9 cellular contexts compared by ENCODE assay signal in the genomic region with DNA sequence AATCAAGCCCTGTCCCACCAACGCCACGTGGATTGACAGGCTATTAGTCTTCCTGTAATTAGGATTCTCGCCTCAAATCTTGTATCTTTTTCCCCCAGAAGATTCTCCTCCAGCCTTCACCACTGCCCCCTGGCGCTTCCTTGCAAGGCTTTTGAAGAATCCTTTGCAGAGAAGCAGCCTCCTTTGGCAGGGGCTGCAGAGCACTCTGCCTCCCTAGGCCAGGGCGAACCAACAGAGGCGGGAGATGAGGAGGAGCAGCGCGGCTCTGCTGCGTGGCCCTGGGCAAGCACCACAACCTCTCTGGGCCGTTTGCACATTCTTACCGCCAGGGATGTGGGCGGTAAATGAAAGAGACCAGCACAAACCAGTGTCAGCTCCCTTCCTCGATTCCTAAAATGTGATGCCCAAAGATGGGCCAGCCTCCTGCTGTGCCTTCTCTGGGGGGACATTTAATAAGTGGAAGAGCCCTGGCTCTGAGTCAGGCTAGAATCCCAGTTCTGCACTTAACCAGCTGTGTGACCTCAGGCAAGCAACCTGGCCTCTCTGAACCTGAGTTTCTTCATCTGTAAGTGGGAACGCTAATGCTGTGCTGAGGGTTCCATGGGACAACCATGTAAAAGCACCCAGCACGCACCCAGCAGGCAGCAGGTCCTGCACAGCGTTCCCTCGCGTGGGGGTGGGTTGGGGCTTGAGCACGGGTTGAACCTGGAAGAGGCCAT.
A peak's percentile ranks its signal among the peaks of the same experiment; 100 is the strongest.
DNase-seq lines count a peak whose midpoint lies in the region; ATAC-seq and TF ChIP-seq lines count a peak whose summit lies in the region.
"Had no signal": no experiment of that assay in that cellular context is flagged by ENCODE, and none has a peak within 500 bp of the region (broad histone marks: within the 10 kb centered on the region; RNA-seq: fewer than 3 reads in every experiment).

No MANE protein-coding gene starts in this region.

- no peak for TF ChIP-seq POLR2A in heart left ventricle (IDR thresholded peaks at IDR 0.05)

- DNase-seq in heart left ventricle (no peak), left ventricle myocardium superior (no peak), astrocyte of the cerebellum (ENCODE audit: low read depth) (no peak), medulla oblongata (ENCODE audit: extremely low spot score) (peak; percentile 21), upper lobe of right lung (peak; percentile 58), T-helper 9 cell (no peak), NOMO-1 treated with dmso at 0.1 percent for 144 hours (lab: John Stamatoyannopoulos, UW; ENCODE audit: unreplicated experiment) (no peak)
- DNase-seq: NCI-H2081 treated with DMSO at 0.1 percent for 48 hours had no signal

- 44 to 54% (median 51%) methylated on average over 12 to 19 of the region's 19 CpGs for WGBS in heart left ventricle, 4 donors

- H3K36me3 ChIP-seq in heart left ventricle: no peaks in the 10 kb centered on the region
- H3K36me3 ChIP-seq in upper lobe of right lung: no peaks in the 10 kb centered on the region

- H3K9me3 ChIP-seq in heart left ventricle (no peaks in the 10 kb centered on the region), upper lobe of right lung (no peaks in the 10 kb centered on the region)

- H3K27me3 ChIP-seq in heart left ventricle (no peaks in the 10 kb centered on the region), upper lobe of right lung (no peaks in the 10 kb centered on the region)

- intact Hi-C loops in heart left ventricle (cut with DNase I) (loop anchor here in 9 of 10 donors (2.0 to 10.0 kb wide), 10 partner anchors 28 to 712 kb away; a partner anchor contains a TSS), left ventricle myocardium superior (cut with micrococcal nuclease) (loop anchor here (2.0 kb wide), 1 partner anchor 198 kb away; no protein-coding TSS in a partner anchor), upper lobe of right lung (cut with DNase I) (loop anchor here (5.0 kb wide), 1 partner anchor 195 kb away; no protein-coding TSS in a partner anchor)

- in situ Hi-C loops in astrocyte of the cerebellum (cut with HindIII; ENCODE audit: low sequenced_read_pairs): no loop called here

- TF ChIP-seq CTCF in heart left ventricle (IDR thresholded peaks at IDR 0.05): no peak
- TF ChIP-seq CTCF in astrocyte of the cerebellum (IDR thresholded peaks at IDR 0.05; ENCODE audit: low read depth, low read length, missing control alignments): peak; percentile 26
- TF ChIP-seq CTCF in upper lobe of right lung (IDR thresholded peaks at IDR 0.05): no peak

- H3K27ac ChIP-seq in heart left ventricle (peak overlapping the region in 7 of 12 donors; percentile 72 to 93 (median 80)), upper lobe of right lung (peak overlapping the region; percentile 75)

- peaks cover 0 to 39% (median 20%) of the 10 kb centered on the region in 12 donors for H3K4me1 ChIP-seq in heart left ventricle
- peaks cover 26% of the 10 kb centered on the region for H3K4me1 ChIP-seq in upper lobe of right lung

- ATAC-seq in heart left ventricle: no peak
- no peak for ATAC-seq in left ventricle myocardium superior
- no peak for ATAC-seq in upper lobe of right lung
- ATAC-seq in GM18868 (IDR thresholded peaks at IDR 0.05; ENCODE audit: unreplicated experiment): no peak

- H3K4me3 ChIP-seq in heart left ventricle: peak overlapping the region in 8 of 12 donors; percentile 13 to 55 (median 42)
- peak overlapping the region; percentile 27 for H3K4me3 ChIP-seq in astrocyte of the cerebellum (ENCODE audit: low read depth, low read length)
- H3K4me3 ChIP-seq in upper lobe of right lung: no peak overlapping the region

Comparison
In these comparisons a context has a peak if more than half of its experiments do, and no peak if none do; other contexts are left out.
1. DNase-seq: peak in medulla oblongata (single experiment) and upper lobe of right lung (single experiment); none in heart left ventricle (0 of 5), left ventricle myocardium superior (single experiment), astrocyte of the cerebellum (single experiment), T-helper 9 cell (single experiment) and NOMO-1 treated with dmso at 0.1 percent for 144 hours (single experiment).